ENCODE assay signal across 8 cellular contexts in the genomic region with DNA sequence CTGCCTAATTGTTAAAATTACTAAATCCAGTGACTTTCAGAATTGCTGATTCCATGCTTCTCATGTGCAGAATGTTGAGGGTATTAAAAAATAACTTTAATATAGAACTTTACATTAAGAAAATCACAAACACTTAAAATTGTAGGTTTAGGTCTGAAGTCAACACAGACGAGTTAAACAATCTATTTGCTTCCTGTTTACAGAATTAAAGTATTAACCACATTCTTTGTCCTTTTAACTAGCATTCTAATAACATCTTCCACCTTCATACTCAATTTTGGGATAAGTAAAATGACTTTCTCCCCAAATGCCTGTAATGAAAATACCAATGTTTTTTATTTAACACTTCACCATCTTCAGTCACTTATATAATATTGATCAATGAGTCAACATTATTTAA. TPM values are rescaled to one million over a fixed set of nuclear protein-coding genes. Genes with fewer than 3 reads are reported as not detected.
DNase-seq lines count a peak whose midpoint lies in the region; ATAC-seq and TF ChIP-seq lines count a peak whose summit lies in the region.
"Had no signal": no experiment of that assay in that cellular context is flagged by ENCODE, and none has a peak within 500 bp of the region (broad histone marks: within the 10 kb centered on the region; RNA-seq: fewer than 3 reads in every experiment).

No MANE protein-coding gene starts in this region.

- H3K4me1 Mint-ChIP-seq in activated naive CD8-positive, alpha-beta T cell treated with anti-CD3 and anti-CD28 coated beads, Interleukin-2, amount 50 U/mL, for 24 hours, result peaks cover 70% of the 10 kb centered on the region

- peaks cover 5% of the 10 kb centered on the region for H3K27me3 Mint-ChIP-seq in activated naive CD8-positive, alpha-beta T cell treated with anti-CD3 and anti-CD28 coated beads, Interleukin-2, amount 50 U/mL, for 24 hours

- peaks cover 21% of the 10 kb centered on the region for H3F3A ChIP-seq in smooth muscle cell (ENCODE audit: low read depth)

- 6% methylated on average over 1 of the region's 1 CpG for WGBS in smooth muscle cell (ENCODE audit: low lambda C conversion rate)

- peak overlapping the region; percentile 52 for H3K27ac Mint-ChIP-seq in activated naive CD8-positive, alpha-beta T cell treated with anti-CD3 and anti-CD28 coated beads, Interleukin-2, amount 50 U/mL, for 24 hours

- H2AFZ ChIP-seq in smooth muscle cell (ENCODE audit: low read depth), result no peak overlapping the region

- H3K9ac ChIP-seq in iPS-15b (ENCODE audit: low read depth, low read length) (no peak overlapping the region), smooth muscle cell (ENCODE audit: low read depth) (peak overlapping the region; percentile 95)

- no peaks in the 10 kb centered on the region for H3K36me3 ChIP-seq in iPS-15b (ENCODE audit: control insufficient read depth, insufficient read depth, low read length)
- no peaks in the 10 kb centered on the region for H3K36me3 ChIP-seq in smooth muscle cell (ENCODE audit: low read depth)

- peaks cover 3% of the 10 kb centered on the region for H3K36me3 Mint-ChIP-seq in activated naive CD8-positive, alpha-beta T cell treated with anti-CD3 and anti-CD28 coated beads, Interleukin-2, amount 50 U/mL, for 24 hours (ENCODE audit: low read depth)

- H3K4me2 ChIP-seq in smooth muscle cell, result peak overlapping the region; percentile 94

- peak; percentile 16 for DNase-seq in HT-29 (ENCODE audit: low spot score)
- DNase-seq in activated naive CD8-positive, alpha-beta T cell treated with anti-CD3 and anti-CD28 coated beads, Interleukin-2, amount 50 U/mL, for 24 hours, result no peak
- DNase-seq in smooth muscle cell (lab: John Stamatoyannopoulos, UW; ENCODE audit: unreplicated experiment), result no peak
- no peak for DNase-seq in NCI-H510A (lab: John Stamatoyannopoulos, UW)
- DNase-seq: amygdala had no signal

- peaks cover 36% of the 10 kb centered on the region for H3K4me1 ChIP-seq in iPS-15b (ENCODE audit: control insufficient read depth, insufficient read depth, low read length)
- peaks cover 63% of the 10 kb centered on the region for H3K4me1 ChIP-seq in smooth muscle cell (ENCODE audit: low read depth)

- peaks cover 69% of the 10 kb centered on the region for H4K20me1 ChIP-seq in smooth muscle cell (ENCODE audit: low read depth)

- H3K27me3 ChIP-seq in iPS-15b (ENCODE audit: control insufficient read depth, insufficient read depth, low read length) (no peaks in the 10 kb centered on the region), smooth muscle cell (ENCODE audit: low read depth) (no peaks in the 10 kb centered on the region)

- no peak for TF ChIP-seq CTCF in smooth muscle cell (IDR thresholded peaks at IDR 0.05; ENCODE audit: borderline replicate concordance, insufficient read depth, poor library complexity, severe bottlenecking)

- H3K79me2 ChIP-seq in smooth muscle cell (ENCODE audit: low read depth), result peaks cover 95% of the 10 kb centered on the region

- H3K9me3 Mint-ChIP-seq in activated naive CD8-positive, alpha-beta T cell treated with anti-CD3 and anti-CD28 coated beads, Interleukin-2, amount 50 U/mL, for 24 hours, result no peaks in the 10 kb centered on the region

- H3K4me3 ChIP-seq in iPS-15b (ENCODE audit: low read depth, low read length), result peak overlapping the region; percentile 41
- H3K4me3 ChIP-seq in smooth muscle cell, result peak overlapping the region; percentile 70

- H3K9me3 ChIP-seq in iPS-15b (ENCODE audit: control insufficient read depth, insufficient read depth, low read length) (no peaks in the 10 kb centered on the region), smooth muscle cell (replicated peaks; ENCODE audit: low read depth) (no peaks in the 10 kb centered on the region)

- peak overlapping the region; percentile 80 for H3K4me3 Mint-ChIP-seq in activated naive CD8-positive, alpha-beta T cell treated with anti-CD3 and anti-CD28 coated beads, Interleukin-2, amount 50 U/mL, for 24 hours

- peak overlapping the region; percentile 97 for H3K27ac ChIP-seq in smooth muscle cell (ENCODE audit: low read depth)

- no peak for ATAC-seq in activated naive CD8-positive, alpha-beta T cell treated with anti-CD3 and anti-CD28 coated beads, Interleukin-2, amount 50 U/mL, for 24 hours
- ATAC-seq in GM21786 (IDR thresholded peaks at IDR 0.05; ENCODE audit: unreplicated experiment) (no peak), GM21423 (IDR thresholded peaks at IDR 0.05; ENCODE audit: unreplicated experiment) (no peak)

RNA-seq across cellular contexts. Expression of a gene that starts 2.2 kb away (rescaled TPM):
- total RNA-seq in HT-29 (2014; rRNA removed; shearing (Covaris generic)), result 169 and 195 TPM in 2 replicates
- 2,267 and 2,867 TPM in 2 replicates for total RNA-seq in smooth muscle cell
- 674 and 859 TPM in 2 replicates for polyA plus RNA-seq in smooth muscle cell

Comparison
In these comparisons a context has a peak if more than half of its experiments do, and no peak if none do; other contexts are left out.
1. RNA of a gene that starts 2.2 kb away (total RNA-seq): 2,267 to 2,867 TPM in smooth muscle cell; 169 to 195 TPM in HT-29; every median in the first group is over 10 times any median in the second.